10 cellular contexts compared by ENCODE assay signal in the genomic region with DNA sequence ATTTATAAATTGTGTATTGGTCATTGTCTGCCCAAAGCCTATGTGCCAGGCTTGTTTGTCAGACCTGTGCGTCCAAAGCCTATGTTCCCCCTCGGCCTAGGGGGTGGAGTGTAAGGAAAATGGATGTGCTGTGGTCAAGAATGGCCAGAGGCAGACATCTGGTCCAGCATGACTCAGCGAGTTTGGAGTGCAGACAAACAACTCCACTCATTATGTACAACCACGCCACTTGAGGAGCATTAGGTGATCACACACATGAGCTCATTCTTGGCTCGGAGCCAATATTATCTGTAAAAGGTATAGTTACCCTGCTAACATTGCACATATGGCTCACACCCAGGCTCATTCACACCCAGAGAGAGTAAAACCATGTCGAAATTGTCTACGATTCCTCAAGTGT.
A peak's percentile ranks its signal among the peaks of the same experiment; 100 is the strongest.
DNase-seq lines count a peak whose midpoint lies in the region; ATAC-seq and TF ChIP-seq lines count a peak whose summit lies in the region.
"Had no signal": no experiment of that assay in that cellular context is flagged by ENCODE, and none has a peak within 500 bp of the region (broad histone marks: within the 10 kb centered on the region; RNA-seq: fewer than 3 reads in every experiment).

No MANE protein-coding gene starts in this region.

- H3K36me3 ChIP-seq in SJCRH30 (no peaks in the 10 kb centered on the region), kidney epithelial cell (ENCODE audit: control insufficient read depth, insufficient read depth, low read length) (no peaks in the 10 kb centered on the region), ascending aorta (no peaks in the 10 kb centered on the region), gastroesophageal sphincter (no peaks in the 10 kb centered on the region)

- 62 to 84% methylated on average over 3 to 4 of the region's 7 CpGs for WGBS in gastroesophageal sphincter (ENCODE audit: low coverage in 1 of 2), 2 donors

- H3K4me1 ChIP-seq in SJCRH30 (peaks cover 14% of the 10 kb centered on the region), ascending aorta (no peaks in the 10 kb centered on the region), gastroesophageal sphincter (no peaks in the 10 kb centered on the region)

- intact Hi-C loops in ascending aorta (cut with DNase I) = no loop called here

- H3K27me3 ChIP-seq in SJCRH30 = no peaks in the 10 kb centered on the region; the same call in 1 of the 2 replicates
- no peaks in the 10 kb centered on the region for H3K27me3 ChIP-seq in kidney epithelial cell (ENCODE audit: control insufficient read depth, insufficient read depth, low read length)
- H3K27me3 ChIP-seq in ascending aorta = no peaks in the 10 kb centered on the region
- no peaks in the 10 kb centered on the region for H3K27me3 ChIP-seq in gastroesophageal sphincter

- ATAC-seq in HG03025 (IDR thresholded peaks at IDR 0.05; ENCODE audit: low FRiP score, unreplicated experiment) (no peak), gastroesophageal sphincter (no peak)

- no peaks in the 10 kb centered on the region for H3K9me3 ChIP-seq in SJCRH30 (replicated peaks)
- H3K9me3 ChIP-seq in ascending aorta = no peaks in the 10 kb centered on the region
- H3K9me3 ChIP-seq in gastroesophageal sphincter = no peaks in the 10 kb centered on the region

- TF ChIP-seq CTCF in kidney epithelial cell (IDR thresholded peaks at IDR 0.05; ENCODE audit: insufficient read depth, low read length, poor library complexity, severe bottlenecking) = no peak
- TF ChIP-seq CTCF in ascending aorta (IDR thresholded peaks at IDR 0.05) = no peak
- TF ChIP-seq CTCF in gastroesophageal sphincter (IDR thresholded peaks at IDR 0.05) = no peak

- H3K27ac ChIP-seq in SJCRH30 = peak overlapping the region; percentile 78
- H3K27ac ChIP-seq in ascending aorta = no peak overlapping the region
- H3K27ac ChIP-seq in gastroesophageal sphincter = no peak overlapping the region

- H3K4me3 ChIP-seq in SJCRH30 (no peak overlapping the region), kidney epithelial cell (ENCODE audit: low read depth, low read length) (no peak overlapping the region), ascending aorta (no peak overlapping the region), gastroesophageal sphincter (no peak overlapping the region)

- no peak for TF ChIP-seq EP300 in gastroesophageal sphincter (IDR thresholded peaks at IDR 0.05)

- TF ChIP-seq POLR2A in gastroesophageal sphincter (IDR thresholded peaks at IDR 0.05) = no peak

- DNase-seq in DMS53 treated with DMSO at 0.1 percent for 48 hours (lab: John Stamatoyannopoulos, UW; ENCODE audit: unreplicated experiment) = peak; percentile 100
- peak; percentile 86 for DNase-seq in NCI-H1417 treated with DMSO at 0.1 percent for 48 hours (lab: John Stamatoyannopoulos, UW)
- peak; percentile 94 to 98 for DNase-seq in SJCRH30
- DNase-seq in kidney epithelial cell (ENCODE audit: low read depth) = peak; percentile 60
- no peak for DNase-seq in AG08396 (ENCODE audit: low spot score)
- DNase-seq in ascending aorta (ENCODE audit: low spot score in 2 of 2) = no peak
- DNase-seq: activated naive CD4-positive, alpha-beta T cell treated with anti-CD3 and anti-CD28 coated beads, Interleukin-2, amount 50 U/mL, for 16 hours; immature natural killer cell had no signal

Comparison
In these comparisons a context has a peak if more than half of its experiments do, and no peak if none do; other contexts are left out.
1. DNase-seq: peak in DMS53 treated with DMSO at 0.1 percent for 48 hours (single experiment), NCI-H1417 treated with DMSO at 0.1 percent for 48 hours (single experiment), SJCRH30 (2 of 2) and kidney epithelial cell (single experiment); none in AG08396 (single experiment) and ascending aorta (0 of 2).